In genomic region chr10:102422586-102423129, GRCh38 we compare ENCODE assay signal across 8 cellular contexts.
DNase-seq lines count a peak whose midpoint lies in the region; ATAC-seq and TF ChIP-seq lines count a peak whose summit lies in the region.

No MANE protein-coding gene starts in this region.

- peaks cover 32% of the 10 kb centered on the region for H3K27me3 Mint-ChIP-seq in activated naive CD4-positive, alpha-beta T cell treated with anti-CD3 and anti-CD28 coated beads, Interleukin-2, amount 10 ng/mL, durations not matched to agents 7 days and 5 days

- H3K4me3 ChIP-seq in AG10803 (ENCODE audit: low read length) (peak overlapping the region; percentile 89), neuron (ENCODE audit: low read length) (peak overlapping the region; percentile 82)

- H3K9me3 ChIP-seq in neuron (ENCODE audit: low read length) = no peaks in the 10 kb centered on the region

- peaks cover 42% of the 10 kb centered on the region for H3K4me1 Mint-ChIP-seq in activated naive CD4-positive, alpha-beta T cell treated with anti-CD3 and anti-CD28 coated beads, Interleukin-2, amount 10 ng/mL, durations not matched to agents 7 days and 5 days

- peak overlapping the region; percentile 96 for H3K4me3 Mint-ChIP-seq in activated naive CD4-positive, alpha-beta T cell treated with anti-CD3 and anti-CD28 coated beads, Interleukin-2, amount 10 ng/mL, durations not matched to agents 7 days and 5 days

- no peaks in the 10 kb centered on the region for H3K9me3 Mint-ChIP-seq in activated naive CD4-positive, alpha-beta T cell treated with anti-CD3 and anti-CD28 coated beads, Interleukin-2, amount 10 ng/mL, durations not matched to agents 7 days and 5 days

- H3K36me3 Mint-ChIP-seq in activated naive CD4-positive, alpha-beta T cell treated with anti-CD3 and anti-CD28 coated beads, Interleukin-2, amount 10 ng/mL, durations not matched to agents 7 days and 5 days = peaks cover 19% of the 10 kb centered on the region

- TF ChIP-seq CTCF in AG10803 (conservative IDR thresholded peaks at IDR 0.05; ENCODE audit: low read length) (peak; percentile 73), GM13977 (IDR thresholded peaks at IDR 0.05; ENCODE audit: extremely low read depth, insufficient read depth, missing control alignments) (peak; percentile 92)

- in situ Hi-C loops in GM13977 (cut with MboI; ENCODE audit: low pct_unique_long_range_greater_than_20kb, low sequenced_read_pairs, unreplicated experiment) = no loop called here

- peaks cover 19% of the 10 kb centered on the region for H3K36me3 ChIP-seq in neuron (ENCODE audit: insufficient read depth, low read length)

- H3K4me1 ChIP-seq in neuron (ENCODE audit: insufficient read depth, low read length) = peaks cover 45% of the 10 kb centered on the region

- H3K27me3 ChIP-seq in neuron (ENCODE audit: insufficient read depth, low read length) = no peaks in the 10 kb centered on the region

- DNase-seq in AG10803 (ENCODE audit: low read depth) = peak; percentile 65
- peak; percentile 78 for DNase-seq in GM13977 (ENCODE audit: low spot score)
- DNase-seq in NCI-H2196 (lab: John Stamatoyannopoulos, UW; ENCODE audit: unreplicated experiment) = peak; percentile 68
- DNase-seq in activated naive CD4-positive, alpha-beta T cell treated with anti-CD3 and anti-CD28 coated beads, Interleukin-2, amount 10 ng/mL, durations not matched to agents 7 days and 5 days = peak; percentile 70
- peak; percentile 79 for DNase-seq in glomerular visceral epithelial cell (ENCODE audit: extremely low spot score)
- DNase-seq in NCI-H187 treated with DMSO at 0.1 percent for 48 hours (lab: John Stamatoyannopoulos, UW) = no peak

- H3K27ac Mint-ChIP-seq in activated naive CD4-positive, alpha-beta T cell treated with anti-CD3 and anti-CD28 coated beads, Interleukin-2, amount 10 ng/mL, durations not matched to agents 7 days and 5 days = peak overlapping the region; percentile 86

- no peak for ATAC-seq in GM19324 (IDR thresholded peaks at IDR 0.05; ENCODE audit: low FRiP score, unreplicated experiment)

- CTCF ChIA-PET in activated naive CD4-positive, alpha-beta T cell treated with anti-CD3 and anti-CD28 coated beads, Interleukin-2, amount 10 ng/mL, durations not matched to agents 7 days and 5 days (lab: Charles Lee) = interaction anchor here (0.6 to 5.0 kb wide), 22 partner anchors 8 to 263 kb away, joined by 3 to 35 read pairs (median 3); partner anchors contain the start of genes C10orf95, CUEDC2 and SUFU

- H2AFZ ChIP-seq in neuron (ENCODE audit: low read depth, low read length) = no peak overlapping the region
